In genomic region chr16:23452572-23453337, GRCh38 we compare ENCODE assay signal across 8 cellular contexts. TPM values are rescaled to one million over a fixed set of nuclear protein-coding genes. Genes with fewer than 3 reads are reported as not detected.
A peak's percentile ranks its signal among the peaks of the same experiment; 100 is the strongest.
DNase-seq lines count a peak whose midpoint lies in the region; ATAC-seq and TF ChIP-seq lines count a peak whose summit lies in the region.

Gene COG7, minus strand, starts transcription at chr16:23453189. Its CDS starts 195 bp downstream, at chr16:23452994.

- DNase-seq in DMS153 (lab: John Stamatoyannopoulos, UW) (peak; percentile 65), fibroblast of lung (ENCODE audit: low read depth in 2 of 2) (peak; percentile 91 to 92)
- peak; percentile 84 for DNase-seq in activated T-helper 2 cell treated with anti-CD3 and anti-CD28 coated beads, Interferon-gamma antibody, Interleukin-2, Interleukin-4, amounts not matched to agents 10 μg/mL and 5 μg/mL and 100 μg/mL, durations not matched to agents 14 hours and 24 hours and 36 hours (ENCODE audit: low spot score)
- DNase-seq in naive thymus-derived CD4-positive, alpha-beta T cell: peak; percentile 71 to 88 (median 85)
- DNase-seq in stimulated activated effector memory CD8-positive, alpha-beta T cell treated with anti-CD3 and anti-CD28 coated beads, Interleukin-12 subunit alpha, Interleukin-12 subunit beta, amount 100 ng/mL, for 72 hours (ENCODE audit: low spot score in 2 of 2): peak; percentile 71 to 93

- H3K36me3 ChIP-seq in KMS-11 (ENCODE audit: insufficient read depth): no peaks in the 10 kb centered on the region
- no peaks in the 10 kb centered on the region for H3K36me3 ChIP-seq in fibroblast of lung (ENCODE audit: control insufficient read depth, insufficient read depth, low read length)
- peaks cover 0 to 7% (median 0%) of the 10 kb centered on the region in 3 experiments for H3K36me3 ChIP-seq in naive thymus-derived CD4-positive, alpha-beta T cell (ENCODE audit: control insufficient read depth in 2 of 3, insufficient read depth in 3 of 3, low read length in 3 of 3)

- H3K27me3 ChIP-seq in KMS-11 (ENCODE audit: insufficient read depth, low read depth) (no peaks in the 10 kb centered on the region), fibroblast of lung (ENCODE audit: control insufficient read depth, insufficient read depth, low read length) (no peaks in the 10 kb centered on the region)
- no peaks in the 10 kb centered on the region for H3K27me3 ChIP-seq in naive thymus-derived CD4-positive, alpha-beta T cell (ENCODE audit: control insufficient read depth in 2 of 2, insufficient read depth in 2 of 2, low read length in 2 of 2)

- H2AFZ ChIP-seq in KMS-11 (ENCODE audit: low read depth) (peak within 1 kb of the TSS; percentile 96), fibroblast of lung (ENCODE audit: low read length) (peak within 1 kb of the TSS; percentile 99)

- H4K20me1 ChIP-seq in KMS-11 (ENCODE audit: insufficient read depth) (no peaks in the 10 kb centered on the region), fibroblast of lung (ENCODE audit: control insufficient read depth, extremely low read depth, insufficient read depth, low read length) (no peaks in the 10 kb centered on the region)

- POLR2A ChIA-PET in naive thymus-derived CD4-positive, alpha-beta T cell (lab: Charles Lee): interaction anchor here (0.6 to 2.1 kb wide), 5 partner anchors 9 to 1314 kb away, joined by 3 to 6 read pairs (median 3); partner anchors contain the start of gene GGA2

- H3K4me3 ChIP-seq in KMS-11 (IDR thresholded peaks at IDR 0.05; ENCODE audit: insufficient read depth, low read depth, low read length) (peak within 1 kb of the TSS; percentile 40), fibroblast of lung (replicated peaks in 1 of 4; ENCODE audit: control extremely low read depth in 1 of 4, insufficient read depth in 1 of 4, low read depth in 3 of 4, low read length in 4 of 4) (peak within 1 kb of the TSS; percentile 87 to 99 (median 94))
- peak within 1 kb of the TSS; percentile 92 for H3K4me3 ChIP-seq in naive thymus-derived CD4-positive, alpha-beta T cell (ENCODE audit: low read length)

- ATAC-seq in GM21619 (IDR thresholded peaks at IDR 0.05; ENCODE audit: unreplicated experiment): peak; percentile 82
- ATAC-seq in naive thymus-derived CD4-positive, alpha-beta T cell: peak; percentile 94
- peak; percentile 97 for ATAC-seq in stimulated activated effector memory CD8-positive, alpha-beta T cell treated with anti-CD3 and anti-CD28 coated beads, Interleukin-12 subunit alpha, Interleukin-12 subunit beta, amount 100 ng/mL, for 72 hours

- peak within 1 kb of the TSS; percentile 47 for H3K27ac ChIP-seq in KMS-11
- peak within 1 kb of the TSS; percentile 90 for H3K27ac ChIP-seq in fibroblast of lung (ENCODE audit: insufficient read depth, low read length)
- peak within 1 kb of the TSS; percentile 78 for H3K27ac ChIP-seq in naive thymus-derived CD4-positive, alpha-beta T cell (ENCODE audit: low read depth, low read length)

- peaks cover 13% of the 10 kb centered on the region for H3K4me1 Mint-ChIP-seq in activated T-helper 2 cell treated with anti-CD3 and anti-CD28 coated beads, Interferon-gamma antibody, Interleukin-2, Interleukin-4, amounts not matched to agents 10 μg/mL and 5 μg/mL and 100 μg/mL, durations not matched to agents 14 hours and 24 hours and 36 hours (ENCODE audit: low read depth)
- peaks cover 27 to 44% (median 39%) of the 10 kb centered on the region in 7 donors for H3K4me1 Mint-ChIP-seq in naive thymus-derived CD4-positive, alpha-beta T cell
- H3K4me1 Mint-ChIP-seq in stimulated activated effector memory CD8-positive, alpha-beta T cell treated with anti-CD3 and anti-CD28 coated beads, Interleukin-12 subunit alpha, Interleukin-12 subunit beta, amount 100 ng/mL, for 72 hours: peaks cover 48% of the 10 kb centered on the region

- TF ChIP-seq CTCF in KMS-11 (conservative IDR thresholded peaks at IDR 0.05; ENCODE audit: low read depth, low read length) (no peak), fibroblast of lung (conservative IDR thresholded peaks at IDR 0.05 in 1 of 2, IDR thresholded peaks at IDR 0.05 in 1 of 2; ENCODE audit: low read depth in 1 of 2, low read length in 2 of 2) (no peak)

- H3K27me3 Mint-ChIP-seq in activated T-helper 2 cell treated with anti-CD3 and anti-CD28 coated beads, Interferon-gamma antibody, Interleukin-2, Interleukin-4, amounts not matched to agents 10 μg/mL and 5 μg/mL and 100 μg/mL, durations not matched to agents 14 hours and 24 hours and 36 hours (ENCODE audit: low read depth): no peaks in the 10 kb centered on the region
- H3K27me3 Mint-ChIP-seq in naive thymus-derived CD4-positive, alpha-beta T cell: no peaks in the 10 kb centered on the region

- CTCF ChIA-PET in naive thymus-derived CD4-positive, alpha-beta T cell (lab: Charles Lee): interaction anchor here (1.6 kb wide), 1 partner anchor 17 kb away, joined by 5 read pairs; no protein-coding TSS in a partner anchor

- no peaks in the 10 kb centered on the region for H3K36me3 Mint-ChIP-seq in activated T-helper 2 cell treated with anti-CD3 and anti-CD28 coated beads, Interferon-gamma antibody, Interleukin-2, Interleukin-4, amounts not matched to agents 10 μg/mL and 5 μg/mL and 100 μg/mL, durations not matched to agents 14 hours and 24 hours and 36 hours (ENCODE audit: low read depth)
- H3K36me3 Mint-ChIP-seq in naive thymus-derived CD4-positive, alpha-beta T cell: peaks cover 0 to 4% (median 0%) of the 10 kb centered on the region in 5 donors
- peaks cover 19% of the 10 kb centered on the region for H3K36me3 Mint-ChIP-seq in stimulated activated effector memory CD8-positive, alpha-beta T cell treated with anti-CD3 and anti-CD28 coated beads, Interleukin-12 subunit alpha, Interleukin-12 subunit beta, amount 100 ng/mL, for 72 hours

- no peaks in the 10 kb centered on the region for H3K9me3 Mint-ChIP-seq in activated T-helper 2 cell treated with anti-CD3 and anti-CD28 coated beads, Interferon-gamma antibody, Interleukin-2, Interleukin-4, amounts not matched to agents 10 μg/mL and 5 μg/mL and 100 μg/mL, durations not matched to agents 14 hours and 24 hours and 36 hours
- peaks cover 0 to 1% (median 0%) of the 10 kb centered on the region in 11 donors for H3K9me3 Mint-ChIP-seq in naive thymus-derived CD4-positive, alpha-beta T cell
- H3K9me3 Mint-ChIP-seq in stimulated activated effector memory CD8-positive, alpha-beta T cell treated with anti-CD3 and anti-CD28 coated beads, Interleukin-12 subunit alpha, Interleukin-12 subunit beta, amount 100 ng/mL, for 72 hours: no peaks in the 10 kb centered on the region

- intact Hi-C loops in activated T-helper 2 cell treated with anti-CD3 and anti-CD28 coated beads, Interferon-gamma antibody, Interleukin-2, Interleukin-4, amounts not matched to agents 10 μg/mL and 5 μg/mL and 100 μg/mL, durations not matched to agents 14 hours and 24 hours and 36 hours (cut with micrococcal nuclease): loop anchor here (1.0 to 10.0 kb wide), 3 partner anchors 52 to 144 kb away; partner anchors contain the start of genes EARS2, NDUFAB1 and UBFD1
- intact Hi-C loops in naive thymus-derived CD4-positive, alpha-beta T cell (cut with micrococcal nuclease): loop anchor here (1.0 to 5.0 kb wide), 7 partner anchors 18 to 1085 kb away; partner anchors contain the start of genes EARS2 (in 2 of the 2), UBFD1 (in 2 of the 2), DCTN5 (in 1 of the 2) and GGA2 (in 1 of the 2)

- H3K79me2 ChIP-seq in KMS-11 (ENCODE audit: insufficient read depth, low read depth) (peaks cover 9% of the 10 kb centered on the region; the same call in 1 of the 2 replicates), fibroblast of lung (ENCODE audit: control insufficient read depth, insufficient read depth, low read length) (peaks cover 15% of the 10 kb centered on the region)

- no peaks in the 10 kb centered on the region for H3K9me3 ChIP-seq in fibroblast of lung (ENCODE audit: control insufficient read depth, insufficient read depth, low read depth, low read length)
- no peaks in the 10 kb centered on the region for H3K9me3 ChIP-seq in naive thymus-derived CD4-positive, alpha-beta T cell (ENCODE audit: control insufficient read depth in 2 of 3, low read length in 3 of 3)

- TF ChIP-seq POLR2A in Raji (IDR thresholded peaks at IDR 0.05; ENCODE audit: insufficient read depth, low read depth, low read length): peak; percentile 67

- H3K4me3 Mint-ChIP-seq in activated T-helper 2 cell treated with anti-CD3 and anti-CD28 coated beads, Interferon-gamma antibody, Interleukin-2, Interleukin-4, amounts not matched to agents 10 μg/mL and 5 μg/mL and 100 μg/mL, durations not matched to agents 14 hours and 24 hours and 36 hours (ENCODE audit: low read depth): peak within 1 kb of the TSS; percentile 99
- H3K4me3 Mint-ChIP-seq in naive thymus-derived CD4-positive, alpha-beta T cell: peak within 1 kb of the TSS; percentile 88 to 99 (median 93)
- H3K4me3 Mint-ChIP-seq in stimulated activated effector memory CD8-positive, alpha-beta T cell treated with anti-CD3 and anti-CD28 coated beads, Interleukin-12 subunit alpha, Interleukin-12 subunit beta, amount 100 ng/mL, for 72 hours: peak within 1 kb of the TSS; percentile 90

- H3K4me2 ChIP-seq in KMS-11 (peak within 1 kb of the TSS; percentile 83), fibroblast of lung (ENCODE audit: extremely low read depth, insufficient read depth, low read length) (peak within 1 kb of the TSS; percentile 87)

- H3K27ac Mint-ChIP-seq in activated T-helper 2 cell treated with anti-CD3 and anti-CD28 coated beads, Interferon-gamma antibody, Interleukin-2, Interleukin-4, amounts not matched to agents 10 μg/mL and 5 μg/mL and 100 μg/mL, durations not matched to agents 14 hours and 24 hours and 36 hours: peak within 1 kb of the TSS; percentile 92
- H3K27ac Mint-ChIP-seq in naive thymus-derived CD4-positive, alpha-beta T cell: peak within 1 kb of the TSS; percentile 87 to 96 (median 91)
- H3K27ac Mint-ChIP-seq in stimulated activated effector memory CD8-positive, alpha-beta T cell treated with anti-CD3 and anti-CD28 coated beads, Interleukin-12 subunit alpha, Interleukin-12 subunit beta, amount 100 ng/mL, for 72 hours: peak within 1 kb of the TSS; percentile 89

- peaks cover 12% of the 10 kb centered on the region for H3K4me1 ChIP-seq in KMS-11 (ENCODE audit: low read depth, poor library complexity, severe bottlenecking)
- H3K4me1 ChIP-seq in fibroblast of lung (ENCODE audit: control insufficient read depth, extremely low read depth, insufficient read depth, low read length): no peaks in the 10 kb centered on the region
- peaks cover 9 to 10% of the 10 kb centered on the region in 2 donors for H3K4me1 ChIP-seq in naive thymus-derived CD4-positive, alpha-beta T cell (ENCODE audit: control insufficient read depth in 2 of 2, insufficient read depth in 2 of 2, low read length in 2 of 2)

- H3K9ac ChIP-seq in KMS-11 (peak within 1 kb of the TSS; percentile 67), fibroblast of lung (ENCODE audit: insufficient read depth, low read length) (peak within 1 kb of the TSS; percentile 88)

RNA-seq across cellular contexts. Expression of gene COG7, which starts in this region (rescaled TPM):
- 23.8 and 24.2 TPM in 2 replicates for total RNA-seq in activated T-helper 2 cell treated with anti-CD3 and anti-CD28 coated beads, Interferon-gamma antibody, Interleukin-2, Interleukin-4, amounts not matched to agents 10 μg/mL and 5 μg/mL and 100 μg/mL, durations not matched to agents 14 hours and 24 hours and 36 hours
- 10.8 and 17.5 TPM in 2 replicates for total RNA-seq in fibroblast of lung
- polyA plus RNA-seq in fibroblast of lung: 20.6 and 20.9 TPM in 2 replicates
- polyA plus RNA-seq in fibroblast of lung (2012): 13.1 and 14.8 TPM in 2 replicates
- 21.5 and 41.7 TPM in 2 replicates for polyA minus RNA-seq in fibroblast of lung (ENCODE audit: low replicate concordance)
- total RNA-seq in naive thymus-derived CD4-positive, alpha-beta T cell: 10 to 100 TPM; 16.1 to 28.4 (median 22.6) TPM
- polyA plus RNA-seq in naive thymus-derived CD4-positive, alpha-beta T cell: 10 to 100 TPM in 1 of 2 donors, 1 to 10 TPM in 1; 9.6 to 12.9 TPM

Comparison
In these comparisons a context has a peak if more than half of its experiments do, and no peak if none do; other contexts are left out.
1. Peak in every context shown above with its lines: DNase-seq, ATAC-seq, H3K4me3 ChIP-seq and H3K27ac ChIP-seq.
2. H3K4me3 ChIP-seq: peak in every context shown above with its lines; median percentile 94 in fibroblast of lung; 92 in naive thymus-derived CD4-positive, alpha-beta T cell; 40 in KMS-11.